Comparison of ENCODE assay signal across 8 cellular contexts in the genomic region with DNA sequence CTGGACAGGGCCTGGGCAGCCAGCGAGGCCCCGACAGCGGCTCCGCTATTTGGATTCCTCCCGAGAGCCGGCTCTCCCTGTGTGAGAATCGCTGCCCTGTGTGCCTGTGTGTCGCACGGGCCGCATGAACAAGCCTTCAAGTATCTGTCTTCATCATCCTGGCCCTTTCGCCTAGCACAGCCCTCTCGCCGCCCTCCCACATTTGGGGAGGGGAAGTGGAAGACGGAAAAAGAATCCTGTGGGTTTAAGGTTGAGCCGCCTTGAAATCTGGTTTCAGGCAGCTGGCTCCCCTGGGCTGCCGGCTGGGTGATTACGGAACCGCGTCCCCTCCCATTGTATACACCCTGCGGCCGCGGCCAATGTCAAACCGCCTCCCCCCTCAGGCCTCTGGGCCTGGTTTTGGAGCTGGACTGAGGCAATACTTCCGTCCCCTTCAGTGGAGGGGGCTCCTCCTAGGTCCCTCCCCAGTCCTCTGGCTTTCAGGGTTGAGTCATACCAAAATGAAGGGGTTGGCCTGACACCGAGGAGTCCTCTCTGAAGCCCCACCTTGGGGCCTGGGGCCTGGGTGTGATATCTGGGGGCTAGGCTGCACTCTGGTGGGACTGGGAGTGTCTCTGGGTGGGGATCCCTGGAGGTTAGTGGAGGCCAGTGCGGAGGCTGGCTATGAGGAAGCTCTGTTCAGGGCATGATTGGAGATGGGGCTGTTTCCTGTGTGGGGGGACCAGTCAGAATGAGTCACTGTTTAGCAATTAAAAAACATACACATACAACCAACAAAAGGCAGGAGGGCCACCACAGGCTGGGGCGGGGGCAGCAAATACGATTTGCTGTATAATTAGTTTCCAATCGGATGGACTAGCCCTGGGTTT. TPM values are rescaled to one million over a fixed set of nuclear protein-coding genes. Genes with fewer than 3 reads are reported as not detected.
A peak's percentile ranks its signal among the peaks of the same experiment; 100 is the strongest.
DNase-seq lines count a peak whose midpoint lies in the region; ATAC-seq and TF ChIP-seq lines count a peak whose summit lies in the region.

No MANE protein-coding gene starts in this region.

- peak in 1 of 2 donors; percentile 13 for TF ChIP-seq CTCF in left lung (IDR thresholded peaks at IDR 0.05)

- intact Hi-C loops in left lung (cut with DNase I), result no loop called here

- H3K9me3 ChIP-seq in HAP-1 (no peaks in the 10 kb centered on the region), left lung (no peaks in the 10 kb centered on the region)

- H3K27me3 ChIP-seq in HAP-1 (ENCODE audit: low read depth) (no peaks in the 10 kb centered on the region), left lung (no peaks in the 10 kb centered on the region)

- DNase-seq in HAP-1 (ENCODE audit: low spot score in 2 of 2) (peak; percentile 42 to 73), MV-4-11 (lab: John Stamatoyannopoulos, UW) (peak; percentile 99), left lung (peak; percentile 95)
- peak; percentile 59 for DNase-seq in activated CD4-positive, alpha-beta T cell treated with anti-CD3 and anti-CD28 coated beads for 1 hour
- DNase-seq in stimulated activated CD4-positive, alpha-beta T cell treated with anti-CD3 and anti-CD28 coated beads, Interleukin-2, amount 100 ng/mL, for 48 hours, result peak; percentile 55 to 65

- in situ Hi-C loops in HAP-1 (cut with MboI; ENCODE audit: low sequenced_read_pairs), result no loop called here

- H3K36me3 ChIP-seq in HAP-1 (replicated peaks) (peaks cover 7% of the 10 kb centered on the region), left lung (peaks cover 0 to 1% of the 10 kb centered on the region in 2 donors)

- H3K4me3 ChIP-seq in GM08714 (ENCODE audit: low read length) (peak overlapping the region; percentile 68), HAP-1 (peak overlapping the region; percentile 62), left lung (peak overlapping the region; percentile 76 to 85)

- H3K4me1 ChIP-seq in HAP-1 (peaks cover 10% of the 10 kb centered on the region), left lung (peaks cover 43 to 50% of the 10 kb centered on the region in 2 donors)

- peak; percentile 48 for ATAC-seq in left lung
- ATAC-seq in HG03025 (IDR thresholded peaks at IDR 0.05; ENCODE audit: low FRiP score, unreplicated experiment), result no peak

- H3K27ac ChIP-seq in cingulate gyrus (ENCODE audit: low read depth, low read length), result peak overlapping the region; percentile 99
- H3K27ac ChIP-seq in left lung, result peak overlapping the region; percentile 98 to 99

RNA-seq across cellular contexts. Expression of gene TRIM8, which starts 1.7 kb away (rescaled TPM):
- 100 to 1,000 TPM; 123 to 180 TPM for total RNA-seq in left lung
